In the genomic region with DNA sequence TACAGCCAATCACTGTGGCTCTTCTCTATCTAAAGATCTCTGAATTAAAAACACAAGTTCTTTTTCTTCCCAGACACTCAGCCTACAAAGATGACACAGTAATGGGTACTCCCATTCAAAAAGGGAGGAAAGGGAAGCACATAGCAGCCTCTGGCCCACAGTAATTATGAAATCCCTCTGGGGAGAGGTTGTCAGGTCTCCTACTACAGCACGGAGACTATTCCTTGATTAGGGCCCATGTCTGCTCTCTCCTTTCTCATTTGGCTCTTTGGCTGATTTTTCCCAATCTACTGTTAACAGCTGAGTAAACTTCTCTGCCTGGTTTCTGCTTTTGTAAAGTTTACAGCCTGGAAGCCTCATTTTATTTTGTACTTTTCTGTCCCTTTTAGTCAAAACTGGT, we compare ENCODE assay signal across 21 cellular contexts.
DNase-seq lines count a peak whose midpoint lies in the region; ATAC-seq and TF ChIP-seq lines count a peak whose summit lies in the region.
"Had no signal": no experiment of that assay in that cellular context is flagged by ENCODE, and none has a peak within 500 bp of the region (broad histone marks: within the 10 kb centered on the region; RNA-seq: fewer than 3 reads in every experiment).

No MANE protein-coding gene starts in this region.

- peaks cover 22 to 27% of the 10 kb centered on the region in 2 donors for H3K27me3 Mint-ChIP-seq in effector memory CD8-positive, alpha-beta T cell

- H3K36me3 Mint-ChIP-seq in effector memory CD8-positive, alpha-beta T cell (ENCODE audit: insufficient read depth) = no peaks in the 10 kb centered on the region
- H3K36me3 Mint-ChIP-seq: CD4-positive, alpha-beta memory T cell had no signal

- H3K4me3 ChIP-seq in upper lobe of right lung = no peak overlapping the region
- no peak overlapping the region for H3K4me3 ChIP-seq in suprapubic skin
- H3K4me3 ChIP-seq: MG63 had no signal

- H3K27me3 ChIP-seq in upper lobe of right lung (no peaks in the 10 kb centered on the region), suprapubic skin (no peaks in the 10 kb centered on the region)
- H3K27me3 ChIP-seq: MG63 had no signal

- H3K9me3 Mint-ChIP-seq in effector memory CD8-positive, alpha-beta T cell = no peaks in the 10 kb centered on the region

- no peaks in the 10 kb centered on the region for H3K4me1 Mint-ChIP-seq in effector memory CD8-positive, alpha-beta T cell (ENCODE audit: low read depth in 2 of 2)

- TF ChIP-seq POLR2A in suprapubic skin (IDR thresholded peaks at IDR 0.05) = no peak

- no peak for TF ChIP-seq EP300 in suprapubic skin (IDR thresholded peaks at IDR 0.05)

- no peak overlapping the region for H3K4me3 Mint-ChIP-seq in effector memory CD8-positive, alpha-beta T cell
- H3K4me3 Mint-ChIP-seq: CD4-positive, alpha-beta memory T cell had no signal

- ATAC-seq in left ventricle myocardium superior = peak; percentile 24
- ATAC-seq in Right ventricle myocardium superior (ENCODE audit: poor library complexity) = no peak
- peak; percentile 82 for ATAC-seq in omental fat pad (ENCODE audit: low FRiP score)
- peak; percentile 17 for ATAC-seq in upper lobe of right lung
- no peak for ATAC-seq in HG03521 (IDR thresholded peaks at IDR 0.05; ENCODE audit: unreplicated experiment)
- ATAC-seq in effector memory CD8-positive, alpha-beta T cell (replicated peaks) = no peak
- ATAC-seq: Panc1 had no signal

- H3K4me1 ChIP-seq in upper lobe of right lung (peaks cover 5% of the 10 kb centered on the region), suprapubic skin (peaks cover 18% of the 10 kb centered on the region)

- H3K36me3 ChIP-seq in upper lobe of right lung (no peaks in the 10 kb centered on the region), suprapubic skin (no peaks in the 10 kb centered on the region)
- H3K36me3 ChIP-seq: MG63 had no signal

- no peak overlapping the region for H3K27ac Mint-ChIP-seq in effector memory CD8-positive, alpha-beta T cell
- H3K27ac Mint-ChIP-seq: CD4-positive, alpha-beta memory T cell had no signal

- 83% methylated on average over 1 of the region's 1 CpG for WGBS in suprapubic skin

- H3K9me3 ChIP-seq in upper lobe of right lung (no peaks in the 10 kb centered on the region), suprapubic skin (no peaks in the 10 kb centered on the region)
- H3K9me3 ChIP-seq: MG63 had no signal

- intact Hi-C loops in left ventricle myocardium superior (cut with micrococcal nuclease) (no loop called here), Right ventricle myocardium superior (cut with DNase I) (no loop called here), upper lobe of right lung (cut with DNase I) (no loop called here)

- H3K27ac ChIP-seq in upper lobe of right lung (no peak overlapping the region), suprapubic skin (no peak overlapping the region)
- H3K27ac ChIP-seq: RWPE1 had no signal

- no peak for TF ChIP-seq CTCF in omental fat pad (IDR thresholded peaks at IDR 0.05)
- no peak for TF ChIP-seq CTCF in upper lobe of right lung (IDR thresholded peaks at IDR 0.05)
- no peak for TF ChIP-seq CTCF in suprapubic skin (IDR thresholded peaks at IDR 0.05)

- DNase-seq in left ventricle myocardium superior (no peak), Right ventricle myocardium superior (no peak), fibroblast of peridontal ligament (ENCODE audit: extremely low read depth) (peak; percentile 6), omental fat pad (ENCODE audit: low spot score) (no peak), upper lobe of right lung (no peak), suprapubic skin (ENCODE audit: low spot score in 2 of 2) (no peak)
- no peak for DNase-seq in effector memory CD8-positive, alpha-beta T cell
- DNase-seq: 8988T; CD4-positive, alpha-beta memory T cell; COR-L47; DMS53; KG1; NCI-H2029; NCI-H2227 treated with DMSO at 0.1 percent for 48 hours; NCI-H510A; NCI-H69; SHP77 treated with DMSO at 0.1 percent for 48 hours had no signal

Comparison
In these comparisons a context has a peak if more than half of its experiments do, and no peak if none do; other contexts are left out.
1. ATAC-seq: peak in left ventricle myocardium superior (single experiment), omental fat pad (single experiment) and upper lobe of right lung (single experiment); none in Right ventricle myocardium superior (single experiment), HG03521 (single experiment) and effector memory CD8-positive, alpha-beta T cell (single experiment).